Comparison of ENCODE assay signal across 8 cellular contexts in the genomic region with DNA sequence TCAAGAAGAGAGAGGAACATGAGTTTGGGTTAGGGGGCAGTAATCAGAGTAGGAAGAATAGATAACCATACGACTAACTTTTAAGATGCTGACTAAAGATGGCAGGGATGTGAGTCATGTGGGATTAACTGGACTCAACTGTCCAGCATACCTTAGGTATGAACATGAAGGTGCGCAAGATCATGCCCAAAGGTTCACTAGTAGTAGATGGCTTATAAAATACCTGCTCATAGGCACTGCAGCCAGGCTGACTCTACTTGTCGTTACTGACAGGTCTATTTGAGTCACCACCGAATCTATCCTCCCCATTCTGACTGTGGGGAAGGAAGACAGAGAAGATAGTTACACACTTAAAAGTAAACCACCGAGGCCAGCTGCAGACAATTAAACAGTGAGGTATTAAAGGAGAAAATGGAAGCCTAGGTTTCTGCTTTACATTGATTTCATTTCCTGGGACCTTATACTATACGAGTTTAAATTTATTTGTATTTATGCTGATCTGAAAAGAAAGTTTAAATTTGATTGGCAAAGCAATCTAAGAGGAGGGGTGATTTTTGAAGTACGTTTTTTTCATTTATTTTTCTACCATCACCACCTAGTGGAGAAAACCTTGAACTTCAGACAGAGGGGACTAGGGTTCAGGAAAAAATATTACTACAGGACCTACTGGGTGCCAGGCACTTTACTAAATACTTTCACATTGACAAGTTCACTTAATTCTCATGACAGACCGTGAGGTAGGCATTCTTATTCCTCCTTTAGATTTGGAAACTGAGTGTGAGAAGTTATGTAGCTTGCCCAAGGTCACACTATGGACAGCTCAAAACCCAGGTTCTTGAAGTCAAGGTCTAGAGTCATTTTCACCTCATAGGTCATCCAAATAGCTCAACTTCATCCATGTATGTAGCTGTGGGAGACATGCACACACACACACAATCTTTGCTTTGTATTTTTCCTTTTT. TPM values are rescaled to one million over a fixed set of nuclear protein-coding genes. Genes with fewer than 3 reads are reported as not detected.
DNase-seq lines count a peak whose midpoint lies in the region; ATAC-seq and TF ChIP-seq lines count a peak whose summit lies in the region.
"Had no signal": no experiment of that assay in that cellular context is flagged by ENCODE, and none has a peak within 500 bp of the region (broad histone marks: within the 10 kb centered on the region; RNA-seq: fewer than 3 reads in every experiment).

No MANE protein-coding gene starts in this region.

- no peak overlapping the region for H3K4me3 ChIP-seq in GM12875 (ENCODE audit: low read depth, low read length)
- peak overlapping the region; percentile 53 for H3K4me3 ChIP-seq in OCI-LY3 (ENCODE audit: low read length)
- H3K4me3 ChIP-seq in choroid plexus epithelial cell (ENCODE audit: low read depth, low read length) = no peak overlapping the region

- peaks cover 14% of the 10 kb centered on the region for H3K4me1 Mint-ChIP-seq in osteocyte (ENCODE audit: unreplicated experiment)

- H3K9me3 Mint-ChIP-seq in osteocyte (ENCODE audit: unreplicated experiment) = no peaks in the 10 kb centered on the region

- H3K4me2 ChIP-seq in OCI-LY3 (ENCODE audit: low read length) = peak overlapping the region; percentile 57

- no peak overlapping the region for H3K27ac ChIP-seq in OCI-LY3 (ENCODE audit: low read length)

- no peaks in the 10 kb centered on the region for H3K27me3 Mint-ChIP-seq in osteocyte (ENCODE audit: unreplicated experiment)
- H3K27me3 Mint-ChIP-seq: stimulated activated naive B cell treated with anti-CD40 and anti-IgM and Interleukin-4, amounts not matched to agents 10 μg/mL and 1 μg/mL and 100 μg/mL, for 72 hours had no signal

- no peaks in the 10 kb centered on the region for H3K36me3 ChIP-seq in OCI-LY3 (replicated peaks; ENCODE audit: low read depth, low read length)

- no peak for DNase-seq in choroid plexus epithelial cell (ENCODE audit: low read depth)
- DNase-seq in osteocyte (ENCODE audit: extremely low spot score, unreplicated experiment) = no peak
- no peak for DNase-seq in NCI-H187 treated with DMSO at 0.1 percent for 48 hours (lab: John Stamatoyannopoulos, UW)
- DNase-seq: stimulated activated naive B cell treated with anti-CD40 and anti-IgM and Interleukin-4, amounts not matched to agents 10 μg/mL and 1 μg/mL and 100 μg/mL, for 72 hours had no signal

- no peaks in the 10 kb centered on the region for H3K9me3 ChIP-seq in OCI-LY3 (ENCODE audit: insufficient read depth, low read length)

- no peaks in the 10 kb centered on the region for H4K20me1 ChIP-seq in OCI-LY3 (ENCODE audit: insufficient read depth, low read length)

- no peaks in the 10 kb centered on the region for H3K36me3 Mint-ChIP-seq in osteocyte (ENCODE audit: unreplicated experiment)
- H3K36me3 Mint-ChIP-seq: stimulated activated naive B cell treated with anti-CD40 and anti-IgM and Interleukin-4, amounts not matched to agents 10 μg/mL and 1 μg/mL and 100 μg/mL, for 72 hours had no signal

- H3K4me1 ChIP-seq in OCI-LY3 (ENCODE audit: low read length) = peaks cover 4% of the 10 kb centered on the region

- H3K9ac ChIP-seq in OCI-LY3 (ENCODE audit: low read length) = no peak overlapping the region

- peaks cover 6% of the 10 kb centered on the region for H3K79me2 ChIP-seq in OCI-LY3 (ENCODE audit: low read length)

- no peak overlapping the region for H3K4me3 Mint-ChIP-seq in osteocyte (ENCODE audit: unreplicated experiment)
- H3K4me3 Mint-ChIP-seq: stimulated activated naive B cell treated with anti-CD40 and anti-IgM and Interleukin-4, amounts not matched to agents 10 μg/mL and 1 μg/mL and 100 μg/mL, for 72 hours had no signal

- ATAC-seq in HG02610 (IDR thresholded peaks at IDR 0.05; ENCODE audit: unreplicated experiment) = no peak
- no peak for ATAC-seq in GM21723 (IDR thresholded peaks at IDR 0.05; ENCODE audit: unreplicated experiment)
- ATAC-seq: stimulated activated naive B cell treated with anti-CD40 and anti-IgM and Interleukin-4, amounts not matched to agents 10 μg/mL and 1 μg/mL and 100 μg/mL, for 72 hours had no signal

- H3K27ac Mint-ChIP-seq in osteocyte (ENCODE audit: unreplicated experiment) = no peak overlapping the region
- H3K27ac Mint-ChIP-seq: stimulated activated naive B cell treated with anti-CD40 and anti-IgM and Interleukin-4, amounts not matched to agents 10 μg/mL and 1 μg/mL and 100 μg/mL, for 72 hours had no signal

- H2AFZ ChIP-seq in OCI-LY3 (ENCODE audit: low read depth, low read length) = peak overlapping the region; percentile 93

- TF ChIP-seq CTCF in GM12875 (IDR thresholded peaks at IDR 0.05; ENCODE audit: borderline replicate concordance, insufficient read depth, low read depth, low read length) = peak; percentile 25; the same call in 1 of the 2 replicates
- peak; percentile 55 for TF ChIP-seq CTCF in OCI-LY3 (IDR thresholded peaks at IDR 0.05; ENCODE audit: low read depth, low read length)
- TF ChIP-seq CTCF in choroid plexus epithelial cell (conservative IDR thresholded peaks at IDR 0.05; ENCODE audit: low read depth, low read length) = peak; percentile 47
- TF ChIP-seq CTCF in osteocyte (IDR thresholded peaks at IDR 0.05) = peak; percentile 28

- H3K27me3 ChIP-seq in OCI-LY3 (ENCODE audit: low read depth, low read length) = no peaks in the 10 kb centered on the region

RNA-seq across cellular contexts. Expression of a gene that starts 4.0 kb away (rescaled TPM):
- total RNA-seq in osteocyte = 35.9 and 40.6 TPM in 2 replicates

RNA-seq across cellular contexts. Expression of a gene that starts 10.4 kb away (rescaled TPM):
- 0.78 and 1.0 TPM in 2 replicates for total RNA-seq in osteocyte
